ENCODE assay signal across 18 cellular contexts in the genomic region with DNA sequence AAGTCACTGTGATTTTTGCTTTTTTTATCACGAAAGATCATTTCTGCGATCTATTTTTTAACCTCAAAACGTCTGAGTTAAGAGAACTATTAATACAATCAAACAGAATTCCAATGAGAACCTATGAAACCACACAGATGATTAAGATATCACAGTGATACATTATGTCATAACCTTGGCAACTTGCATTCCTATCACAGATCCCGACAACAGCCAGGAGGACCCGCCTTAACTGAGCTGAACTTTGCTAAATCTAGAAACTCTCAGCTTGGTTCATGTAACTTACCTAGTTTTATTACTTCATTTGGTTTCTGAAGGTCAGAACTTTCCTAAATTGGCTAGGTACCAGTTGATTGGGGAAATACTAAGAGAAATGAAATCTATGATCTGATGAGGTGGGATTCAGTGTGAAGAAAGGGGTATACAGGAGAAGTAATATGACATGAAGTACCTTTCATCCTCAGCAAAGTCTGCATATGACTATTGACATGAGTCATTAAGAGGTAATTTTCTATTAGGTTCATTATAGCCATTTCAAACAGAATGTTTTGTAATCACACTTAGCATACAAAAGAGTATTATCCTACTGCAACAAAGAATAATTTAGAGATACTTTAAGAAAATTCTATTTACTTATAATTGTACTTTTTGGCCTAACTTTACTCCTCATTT.
"Had no signal": no experiment of that assay in that cellular context is flagged by ENCODE, and none has a peak within 500 bp of the region (broad histone marks: within the 10 kb centered on the region; RNA-seq: fewer than 3 reads in every experiment).

No MANE protein-coding gene starts in this region.

- H3K4me1 ChIP-seq: heart left ventricle, parathyroid adenoma, vagina had no signal

- H3K9me3 ChIP-seq: adrenal gland, esophagus muscularis mucosa, heart left ventricle, thyroid gland, vagina had no signal

- H3K27ac ChIP-seq: brain microvascular endothelial cell, esophagus muscularis mucosa, heart left ventricle, parathyroid adenoma, thyroid gland, vagina had no signal

- H3K4me3 ChIP-seq: adrenal gland, esophagus muscularis mucosa, heart left ventricle, thyroid gland, vagina had no signal

- H3K36me3 ChIP-seq: adrenal gland, brain microvascular endothelial cell, thyroid gland had no signal

- DNase-seq: activated CD4-positive, alpha-beta T cell treated with anti-CD3 and anti-CD28 coated beads, Interleukin-2, amount 10 ng/mL, durations not matched to agents 7 days and 5 days; activated CD8-positive, alpha-beta memory T cell treated with anti-CD3 and anti-CD28 coated beads for 24 hours; activated naive CD4-positive, alpha-beta T cell treated with anti-CD3 and anti-CD28 coated beads, Interleukin-2, amount 50 U/mL, for 16 hours; activated T-cell treated with anti-CD3 and anti-CD28 coated beads for 4 hours; brain microvascular endothelial cell; cerebellar nuclear complex; dermis blood vessel endothelial cell; endodermal cell; foreskin melanocyte; heart left ventricle; naive B cell; stimulated activated CD4-positive, alpha-beta T cell treated with anti-CD3 and anti-CD28 coated beads, Interleukin-15, amount 100 ng/mL, for 24 hours; stimulated activated CD4-positive, alpha-beta T cell treated with anti-CD3 and anti-CD28 coated beads, Interleukin-4, amount 100 ng/mL, for 4 hours; thyroid gland had no signal

- H3K9ac ChIP-seq: parathyroid adenoma had no signal

- H3K27me3 ChIP-seq: adrenal gland, brain microvascular endothelial cell, esophagus muscularis mucosa, heart left ventricle, thyroid gland, vagina had no signal

- H2AFZ ChIP-seq: parathyroid adenoma had no signal
